ENCODE assay signal across 8 cellular contexts in the genomic region with DNA sequence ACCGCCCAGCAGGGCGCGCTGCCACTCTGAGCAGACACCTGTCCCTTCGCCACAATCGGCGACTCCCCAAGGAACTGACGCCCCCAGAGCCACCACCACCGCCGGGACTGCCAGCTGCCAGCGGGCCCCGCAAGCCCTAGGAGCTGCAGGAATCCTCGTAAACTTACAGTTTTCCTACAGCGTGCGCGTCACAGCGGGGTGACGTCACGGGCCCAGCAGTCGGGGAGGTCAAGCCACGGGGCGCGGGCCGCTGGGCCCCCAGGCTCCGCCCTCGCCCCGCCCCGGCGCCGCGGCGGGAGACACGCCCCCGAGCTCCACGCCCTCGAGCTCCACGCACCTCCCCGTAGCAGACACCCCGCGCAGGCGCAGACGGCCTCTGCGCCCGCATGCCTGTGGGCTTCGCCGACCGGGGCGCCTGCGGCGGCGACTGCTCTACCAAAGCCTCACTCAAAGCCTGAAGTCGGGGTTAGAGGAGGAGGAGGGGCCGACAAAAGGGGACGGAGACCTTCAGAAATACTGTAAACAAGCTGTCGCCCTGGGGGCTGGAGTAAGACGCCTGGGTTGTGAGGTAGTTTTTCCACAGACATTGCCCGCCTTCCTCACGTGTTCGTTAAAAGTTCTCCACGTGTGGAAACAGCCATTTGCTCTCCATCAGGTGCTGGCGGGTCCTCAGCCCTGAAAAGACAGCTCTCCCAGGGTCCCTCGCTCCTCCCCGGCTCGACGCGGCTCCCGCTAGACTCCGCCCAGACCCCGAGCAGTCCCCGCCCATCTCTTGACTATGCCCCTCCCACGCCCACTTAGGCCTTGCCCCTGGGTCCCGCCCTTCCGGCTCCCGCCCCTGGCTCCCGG. TPM values are rescaled to one million over a fixed set of nuclear protein-coding genes. Genes with fewer than 3 reads are reported as not detected.
A peak's percentile ranks its signal among the peaks of the same experiment; 100 is the strongest.
DNase-seq lines count a peak whose midpoint lies in the region; ATAC-seq, FAIRE-seq and TF ChIP-seq lines count a peak whose summit lies in the region.

A gene with protein sequence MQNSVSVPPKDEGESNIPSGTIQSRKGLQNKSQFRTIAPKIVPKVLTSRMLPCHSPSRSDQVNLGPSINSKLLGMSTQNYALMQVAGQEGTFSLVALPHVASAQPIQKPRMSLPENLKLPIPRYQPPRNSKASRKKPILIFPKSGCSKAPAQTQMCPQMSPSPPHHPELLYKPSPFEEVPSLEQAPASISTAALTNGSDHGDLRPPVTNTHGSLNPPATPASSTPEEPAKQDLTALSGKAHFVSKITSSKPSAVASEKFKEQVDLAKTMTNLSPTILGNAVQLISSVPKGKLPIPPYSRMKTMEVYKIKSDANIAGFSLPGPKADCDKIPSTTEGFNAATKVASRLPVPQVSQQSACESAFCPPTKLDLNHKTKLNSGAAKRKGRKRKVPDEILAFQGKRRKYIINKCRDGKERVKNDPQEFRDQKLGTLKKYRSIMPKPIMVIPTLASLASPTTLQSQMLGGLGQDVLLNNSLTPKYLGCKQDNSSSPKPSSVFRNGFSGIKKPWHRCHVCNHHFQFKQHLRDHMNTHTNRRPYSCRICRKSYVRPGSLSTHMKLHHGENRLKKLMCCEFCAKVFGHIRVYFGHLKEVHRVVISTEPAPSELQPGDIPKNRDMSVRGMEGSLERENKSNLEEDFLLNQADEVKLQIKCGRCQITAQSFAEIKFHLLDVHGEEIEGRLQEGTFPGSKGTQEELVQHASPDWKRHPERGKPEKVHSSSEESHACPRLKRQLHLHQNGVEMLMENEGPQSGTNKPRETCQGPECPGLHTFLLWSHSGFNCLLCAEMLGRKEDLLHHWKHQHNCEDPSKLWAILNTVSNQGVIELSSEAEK (minus strand): TSS at position 200 of the 849 bp plus-strand sequence. CDS start 154,831 bp downstream, outside the sequence.

- H3K9ac ChIP-seq in kidney (ENCODE audit: low read length in 2 of 2) = peak within 1 kb of the TSS; percentile 81 to 97

- no peak for FAIRE-seq in kidney (lab: Jason Lieb, UNC)

- TF ChIP-seq CTCF in kidney (IDR thresholded peaks at IDR 0.05; ENCODE audit: borderline replicate concordance, extremely low read depth, insufficient read depth) = peak; percentile 54

- H3K36me3 ChIP-seq in kidney (ENCODE audit: control insufficient read depth in 1 of 2, insufficient read depth in 2 of 2, low read length in 2 of 2) = no peaks in the 10 kb centered on the region

- peak within 1 kb of the TSS; percentile 99 to 100 for H3K27ac ChIP-seq in kidney (ENCODE audit: low read depth in 2 of 2, low read length in 2 of 2)

- peak within 1 kb of the TSS; percentile 88 for H3K4me3 Mint-ChIP-seq in central memory CD8-positive, alpha-beta T cell

- peak within 1 kb of the TSS; percentile 71 to 88 for H3K4me3 ChIP-seq in kidney (ENCODE audit: low read length in 2 of 2)

- peak within 1 kb of the TSS; percentile 96 for H3K27ac Mint-ChIP-seq in central memory CD8-positive, alpha-beta T cell (ENCODE audit: low read depth)

- intact Hi-C loops in kidney (cut with DNase I) = no loop called here

- no peaks in the 10 kb centered on the region for H3K27me3 Mint-ChIP-seq in central memory CD8-positive, alpha-beta T cell

- H3K4me1 ChIP-seq in kidney (ENCODE audit: control insufficient read depth in 1 of 2, insufficient read depth in 1 of 2, low read depth in 1 of 2, low read length in 2 of 2) = peaks cover 6 to 7% of the 10 kb centered on the region in 2 donors

- peak; percentile 99 for DNase-seq in AG20443 (ENCODE audit: low spot score)
- DNase-seq in NCI-H345 (lab: John Stamatoyannopoulos, UW) = peak; percentile 86
- peak; percentile 89 for DNase-seq in activated CD4-positive, CD25-positive, alpha-beta regulatory T cell treated with anti-CD3 and anti-CD28 coated beads, Interleukin-2, amount 50 U/mL, for 16 hours (ENCODE audit: low read depth, low spot score)
- peak; percentile 93 to 95 for DNase-seq in central memory CD8-positive, alpha-beta T cell (ENCODE audit: low spot score in 2 of 2)
- DNase-seq in kidney = peak; percentile 99
- DNase-seq in stimulated activated CD4-positive, alpha-beta T cell treated with anti-CD3 and anti-CD28 coated beads, Interleukin-15, amount 100 ng/mL, for 1 hour (ENCODE audit: low read depth in 1 of 2, low spot score in 1 of 2) = peak; percentile 92 to 94

- H3K9me3 Mint-ChIP-seq in central memory CD8-positive, alpha-beta T cell = no peaks in the 10 kb centered on the region

- H3K9me3 ChIP-seq in kidney (ENCODE audit: control insufficient read depth in 1 of 2, low read length in 2 of 2) = no peaks in the 10 kb centered on the region

- H3K36me3 Mint-ChIP-seq in central memory CD8-positive, alpha-beta T cell (ENCODE audit: insufficient read depth) = peaks cover 10% of the 10 kb centered on the region

- no peaks in the 10 kb centered on the region for H3K4me1 Mint-ChIP-seq in central memory CD8-positive, alpha-beta T cell

- peak; percentile 87 for ATAC-seq in GM19023 (IDR thresholded peaks at IDR 0.05; ENCODE audit: unreplicated experiment)
- ATAC-seq in HG03196 (IDR thresholded peaks at IDR 0.05; ENCODE audit: unreplicated experiment) = peak; percentile 86
- peak; percentile 79 for ATAC-seq in central memory CD8-positive, alpha-beta T cell (replicated peaks; ENCODE audit: extremely low read depth, poor library complexity, severe bottlenecking)

RNA-seq across cellular contexts. Expression of the gene that starts here (rescaled TPM):
- total RNA-seq in kidney = 9.9 TPM
- polyA plus RNA-seq in kidney (ENCODE audit: insufficient read depth, low read depth, low replicate concordance) = 5.9 TPM

Comparison
In these comparisons a context has a peak if more than half of its experiments do, and no peak if none do; other contexts are left out.
1. Peak in every context shown above with its lines: DNase-seq, ATAC-seq, H3K4me3 ChIP-seq and H3K27ac ChIP-seq.